8 cellular contexts compared by ENCODE assay signal in genomic region chr13:36432106-36432544, GRCh38. TPM values are rescaled to one million over a fixed set of nuclear protein-coding genes. Genes with fewer than 3 reads are reported as not detected.
DNase-seq lines count a peak whose midpoint lies in the region; ATAC-seq lines count a peak whose summit lies in the region.

Gene CCNA1, plus strand, starts transcription at chr13:36432495. Its CDS starts 562 bp downstream, at chr13:36433057.

- H3K4me1 ChIP-seq in SJSA1 (replicated peaks) = peaks cover 9% of the 10 kb centered on the region
- no peaks in the 10 kb centered on the region for H3K4me1 ChIP-seq in effector memory CD4-positive, alpha-beta T cell (ENCODE audit: control insufficient read depth, insufficient read depth, low read length, poor library complexity, severe bottlenecking)
- peaks cover 21% of the 10 kb centered on the region for H3K4me1 ChIP-seq in muscle layer of colon (ENCODE audit: insufficient read depth, low read length)

- H3K4me3 ChIP-seq in GM08714 (ENCODE audit: low read length) = peak within 1 kb of the TSS; percentile 44
- H3K4me3 ChIP-seq in SJSA1 = peak within 1 kb of the TSS; percentile 44
- H3K4me3 ChIP-seq in effector memory CD4-positive, alpha-beta T cell (ENCODE audit: insufficient read depth, low read depth, low read length, poor library complexity, severe bottlenecking) = peak within 1 kb of the TSS; percentile 22
- peak within 1 kb of the TSS; percentile 56 to 59 for H3K4me3 ChIP-seq in muscle layer of colon (ENCODE audit: low read depth in 1 of 2, low read length in 2 of 2)

- no peak within 1 kb of the TSS for H3K9ac ChIP-seq in muscle layer of colon (ENCODE audit: low read length)

- H3K27me3 ChIP-seq in SJSA1 (replicated peaks) = peaks cover 22% of the 10 kb centered on the region
- H3K27me3 ChIP-seq in effector memory CD4-positive, alpha-beta T cell (replicated peaks; ENCODE audit: control insufficient read depth, insufficient read depth, low read length, poor library complexity, severe bottlenecking) = peaks cover 12% of the 10 kb centered on the region
- peaks cover 20 to 32% of the 10 kb centered on the region in 2 donors for H3K27me3 ChIP-seq in muscle layer of colon (ENCODE audit: control insufficient read depth in 1 of 2, insufficient read depth in 2 of 2, low read length in 2 of 2)

- peak; percentile 51 for ATAC-seq in HG02884 (IDR thresholded peaks at IDR 0.05; ENCODE audit: unreplicated experiment)
- ATAC-seq in GM21737 (IDR thresholded peaks at IDR 0.05; ENCODE audit: unreplicated experiment) = no peak
- no peak for ATAC-seq in GM21528 (IDR thresholded peaks at IDR 0.05; ENCODE audit: low FRiP score, unreplicated experiment)

- H3K9me3 ChIP-seq in SJSA1 (replicated peaks) = no peaks in the 10 kb centered on the region
- H3K9me3 ChIP-seq in effector memory CD4-positive, alpha-beta T cell (ENCODE audit: control insufficient read depth, low read length) = no peaks in the 10 kb centered on the region
- no peaks in the 10 kb centered on the region for H3K9me3 ChIP-seq in muscle layer of colon (ENCODE audit: low read length)

- H3K27ac ChIP-seq in SJSA1 = no peak within 1 kb of the TSS
- no peak within 1 kb of the TSS for H3K27ac ChIP-seq in effector memory CD4-positive, alpha-beta T cell (ENCODE audit: insufficient read depth, low read length, poor library complexity, severe bottlenecking)
- no peak within 1 kb of the TSS for H3K27ac ChIP-seq in muscle layer of colon (ENCODE audit: low read depth, low read length)

- DNase-seq in SJSA1 (ENCODE audit: low read depth in 1 of 2, low spot score in 2 of 2) (peak in 1 of 2 experiments; percentile 55), RKO (ENCODE audit: low spot score) (no peak)
- DNase-seq in effector memory CD4-positive, alpha-beta T cell = no peak

- H3K36me3 ChIP-seq in SJSA1 (peaks cover 3% of the 10 kb centered on the region; the same call in 1 of the 2 replicates), muscle layer of colon (ENCODE audit: insufficient read depth, low read length) (no peaks in the 10 kb centered on the region)
- H3K36me3 ChIP-seq in effector memory CD4-positive, alpha-beta T cell (ENCODE audit: control insufficient read depth, insufficient read depth, low read length) = no peaks in the 10 kb centered on the region

RNA-seq across cellular contexts. Expression of gene CCNA1, which starts in this region (rescaled TPM):
- total RNA-seq in SJSA1 (2014; rRNA removed; shearing (Covaris generic)) = 0.39 and 0.75 TPM in 2 replicates
